Comparison of ENCODE assay signal across 8 cellular contexts in genomic region chr7:134327896-134328295, GRCh38. TPM values are rescaled to one million over a fixed set of nuclear protein-coding genes. Genes with fewer than 3 reads are reported as not detected.
A peak's percentile ranks its signal among the peaks of the same experiment; 100 is the strongest.
DNase-seq lines count a peak whose midpoint lies in the region; ATAC-seq and TF ChIP-seq lines count a peak whose summit lies in the region.

No MANE protein-coding gene starts in this region.

- H3K27ac ChIP-seq in SK-N-SH (ENCODE audit: low read depth in 2 of 2, low read length in 1 of 2): no peak overlapping the region

- CTCF ChIA-PET in SK-N-SH (lab: Yijun Ruan, JAX): interaction anchor here (0.7 to 2.4 kb wide), 5 partner anchors 11 to 104 kb away, joined by 3 to 12 read pairs (median 3); partner anchors contain the start of gene SLC35B4

- no peak overlapping the region for H3K4me2 ChIP-seq in SK-N-SH

- no peak overlapping the region for H2AFZ ChIP-seq in SK-N-SH (ENCODE audit: low read depth)

- peaks cover 11% of the 10 kb centered on the region; the same call in 1 of the 2 replicates for H3K27me3 ChIP-seq in SK-N-SH (ENCODE audit: insufficient read depth)
- peaks cover 18% of the 10 kb centered on the region for H3K27me3 ChIP-seq in adipocyte (replicated peaks; ENCODE audit: control insufficient read depth, insufficient read depth, low read length)

- H3K9ac ChIP-seq in SK-N-SH (no peak overlapping the region), adipocyte (ENCODE audit: low read length) (no peak overlapping the region)

- TF ChIP-seq RAD21 in SK-N-SH (IDR thresholded peaks at IDR 0.05; ENCODE audit: low read length): peak; percentile 77

- H3K4me1 ChIP-seq in SK-N-SH (ENCODE audit: control insufficient read depth in 1 of 2, insufficient read depth in 2 of 2, low read depth in 1 of 2, low read length in 1 of 2) (peaks cover 0 to 7% of the 10 kb centered on the region in 2 experiments; a peak in 2 of 4 replicates), adipocyte (ENCODE audit: control insufficient read depth, insufficient read depth, low read length) (no peaks in the 10 kb centered on the region)

- H3F3A ChIP-seq in SK-N-SH (replicated peaks; ENCODE audit: insufficient read depth): no peaks in the 10 kb centered on the region

- H3K9me2 ChIP-seq in SK-N-SH: no peaks in the 10 kb centered on the region

- TF ChIP-seq EP300 in SK-N-SH (IDR thresholded peaks at IDR 0.05; ENCODE audit: borderline replicate concordance in 1 of 2, low read depth in 1 of 2, low read length in 1 of 2): no peak

- peak; percentile 70 for ATAC-seq in GM21381 (IDR thresholded peaks at IDR 0.05; ENCODE audit: unreplicated experiment)

- TF ChIP-seq CTCF in SK-N-SH (IDR thresholded peaks at IDR 0.05): peak; percentile 66

- POLR2A ChIA-PET in SK-N-SH (lab: Yijun Ruan, JAX): interaction anchor here (1.1 kb wide), 1 partner anchor 11 kb away, joined by 3 read pairs; the partner anchor contains the start of gene SLC35B4

- no peaks in the 10 kb centered on the region for H4K20me1 ChIP-seq in SK-N-SH (ENCODE audit: insufficient read depth)

- no peak overlapping the region for H3K4me3 ChIP-seq in Jurkat, Clone E6-1 (ENCODE audit: low read length)
- no peak overlapping the region for H3K4me3 ChIP-seq in SK-N-SH (ENCODE audit: low read depth in 2 of 2, low read length in 1 of 2)
- no peak overlapping the region for H3K4me3 ChIP-seq in adipocyte (ENCODE audit: low read length)

- no peaks in the 10 kb centered on the region for H3K9me3 ChIP-seq in SK-N-SH
- H3K9me3 ChIP-seq in adipocyte (ENCODE audit: control insufficient read depth, low read length): no peaks in the 10 kb centered on the region

- no peaks in the 10 kb centered on the region for H3K36me3 ChIP-seq in SK-N-SH (replicated peaks in 1 of 2; ENCODE audit: control insufficient read depth in 1 of 2, insufficient read depth in 2 of 2, low read length in 1 of 2)
- H3K36me3 ChIP-seq in adipocyte (ENCODE audit: control insufficient read depth, insufficient read depth, low read length, severe bottlenecking): no peaks in the 10 kb centered on the region

- DNase-seq in DMS 273 (lab: John Stamatoyannopoulos, UW; ENCODE audit: unreplicated experiment) (peak; percentile 86), SK-N-SH (peak; percentile 47), adipocyte (ENCODE audit: low read depth) (peak; percentile 47), left kidney (ENCODE audit: low read depth, low spot score) (peak; percentile 51), mesenteric fat pad (ENCODE audit: low spot score) (no peak)
- peak; percentile 81 for DNase-seq in Jurkat, Clone E6-1 (ENCODE audit: low read depth, low spot score)
- peak; percentile 8 to 13 for DNase-seq in stimulated activated CD8-positive, alpha-beta memory T cell treated with anti-CD3 and anti-CD28 coated beads, Interleukin-7, amount 100 ng/mL, for 1 hour (ENCODE audit: low read depth in 2 of 2)

- H3K79me2 ChIP-seq in SK-N-SH (ENCODE audit: insufficient read depth): no peaks in the 10 kb centered on the region

- WGBS in SK-N-SH (ENCODE audit: low lambda C conversion rate): 43% methylated on average over 7 of the region's 7 CpGs

TF ChIP-seq in SK-N-SH, 30 proteins besides CTCF, POLR2A, EP300 and RAD21:
- TF ChIP-seq ELF1 (IDR thresholded peaks at IDR 0.05) (0 out of 2 replicates have a peak, but pooled peaks have one; percentile 51), SMC3 (IDR thresholded peaks at IDR 0.05; ENCODE audit: low read depth, low read length) (peak; percentile 41; the same call in 1 of the 2 replicates), NRF1 (IDR thresholded peaks at IDR 0.05; ENCODE audit: low read depth, low read length) (no peak)

RNA-seq across cellular contexts. Expression of gene SLC35B4, which starts 11.2 kb away (rescaled TPM):
- polyA plus RNA-seq in Jurkat, Clone E6-1 (2012; ENCODE audit: insufficient read depth, insufficient read length): 15.5 TPM
- 19.3 and 24.9 TPM in 2 replicates for polyA plus RNA-seq in SK-N-SH (2012; rRNA removed)
- 17.4 and 21.4 TPM in 2 replicates for polyA plus RNA-seq in SK-N-SH (2012; cell fraction: cytosol; rRNA removed)
- polyA plus RNA-seq in SK-N-SH (2012; cell fraction: nucleus; rRNA removed): 39.8 and 45.2 TPM in 2 replicates
- 24.0 TPM for total RNA-seq in mesenteric fat pad
